ENCODE assay signal across 8 cellular contexts in the genomic region with DNA sequence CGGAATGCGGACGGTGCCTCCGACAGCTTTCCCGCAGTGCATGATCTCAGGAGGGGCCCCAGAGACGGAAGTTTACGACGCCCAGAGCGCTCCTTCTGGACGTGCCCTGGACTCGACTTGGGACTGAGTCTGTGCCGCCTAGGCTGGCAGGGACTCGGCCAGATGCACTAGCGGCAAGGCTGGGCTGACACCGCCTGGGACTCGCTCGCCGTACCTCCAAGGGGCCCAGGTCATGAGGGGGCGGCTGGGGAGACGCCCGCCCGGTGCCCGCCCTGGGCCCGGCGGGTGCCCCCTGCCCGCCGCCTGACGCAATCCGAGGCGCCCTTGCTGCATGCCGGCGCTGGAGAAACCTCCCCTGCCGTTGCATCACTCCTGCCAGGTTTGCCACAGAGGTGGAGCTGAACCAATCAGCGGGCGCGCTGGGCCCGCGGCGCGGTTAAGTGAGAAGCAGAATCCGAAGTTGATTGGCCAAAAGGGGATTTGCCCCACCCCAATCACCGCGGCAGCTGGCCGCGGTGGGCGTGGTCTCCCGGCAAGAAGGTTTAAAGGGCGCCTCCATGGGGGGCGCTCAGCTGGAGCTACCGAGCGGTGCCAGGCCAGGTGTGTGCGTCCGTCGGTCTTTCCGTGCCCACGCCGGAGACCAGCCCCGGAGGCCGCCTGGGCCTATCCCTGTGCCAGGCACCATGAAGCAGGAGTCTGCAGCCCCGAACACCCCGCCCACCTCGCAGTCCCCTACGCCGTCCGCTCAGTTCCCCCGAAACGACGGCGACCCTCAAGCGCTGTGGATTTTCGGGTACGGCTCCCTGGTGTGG. TPM values are rescaled to one million over a fixed set of nuclear protein-coding genes. Genes with fewer than 3 reads are reported as not detected.
DNase-seq lines count a peak whose midpoint lies in the region; TF ChIP-seq lines count a peak whose summit lies in the region.

TSS of gene CHAC1 (plus strand) at position 571 of the 812 bp plus-strand sequence. CDS start at position 684, 113 bp downstream.

- H3K27me3 ChIP-seq in GM06990 (replicated peaks; ENCODE audit: control insufficient read depth, insufficient read depth, low read length) = no peaks in the 10 kb centered on the region
- H3K27me3 ChIP-seq in thymus (ENCODE audit: control insufficient read depth, insufficient read depth) = no peaks in the 10 kb centered on the region

- WGBS in thymus = 2% methylated on average over 72 of the region's 72 CpGs

- H3K27me3 Mint-ChIP-seq in glutamatergic neuron (ENCODE audit: unreplicated experiment) = peaks cover 16% of the 10 kb centered on the region
- H3K27me3 Mint-ChIP-seq in osteocyte (ENCODE audit: unreplicated experiment) = no peaks in the 10 kb centered on the region

- peaks cover 4% of the 10 kb centered on the region for H3K4me1 Mint-ChIP-seq in glutamatergic neuron (ENCODE audit: low read depth, unreplicated experiment)
- peaks cover 44% of the 10 kb centered on the region for H3K4me1 Mint-ChIP-seq in osteocyte (ENCODE audit: unreplicated experiment)

- H3K36me3 Mint-ChIP-seq in glutamatergic neuron (ENCODE audit: unreplicated experiment) (no peaks in the 10 kb centered on the region), osteocyte (ENCODE audit: unreplicated experiment) (peaks cover 18% of the 10 kb centered on the region)

- peaks cover 11% of the 10 kb centered on the region for H3K4me1 ChIP-seq in thymus (ENCODE audit: control insufficient read depth, insufficient read depth, low read length)

- H3K9me3 ChIP-seq in SK-N-MC (ENCODE audit: low read depth, low read length) (no peaks in the 10 kb centered on the region), thymus (ENCODE audit: control insufficient read depth) (no peaks in the 10 kb centered on the region)

- peak within 1 kb of the TSS; percentile 99 for H3K9ac ChIP-seq in SK-N-MC (ENCODE audit: insufficient read length)

- peak within 1 kb of the TSS; percentile 95 for H3K27ac ChIP-seq in SK-N-MC
- no peak within 1 kb of the TSS for H3K27ac ChIP-seq in thymus (ENCODE audit: low read depth)

- H3K36me3 ChIP-seq in GM06990 (ENCODE audit: control insufficient read depth, insufficient read depth, low read length) (no peaks in the 10 kb centered on the region; the same call in 1 of the 2 replicates), SK-N-MC (ENCODE audit: insufficient read depth, low read length) (peaks cover 32% of the 10 kb centered on the region; the same call in 1 of the 2 replicates), thymus (ENCODE audit: control insufficient read depth, insufficient read depth) (no peaks in the 10 kb centered on the region)

- no peak for TF ChIP-seq CTCF in GM06990 (IDR thresholded peaks at IDR 0.05; ENCODE audit: insufficient read depth, low read length, poor library complexity, severe bottlenecking)
- TF ChIP-seq CTCF in HFF-Myc (IDR thresholded peaks at IDR 0.05; ENCODE audit: low read depth, low read length, missing control alignments) = no peak
- TF ChIP-seq CTCF in glutamatergic neuron (IDR thresholded peaks at IDR 0.05; ENCODE audit: partially characterized antibody, unreplicated experiment) = no peak
- TF ChIP-seq CTCF in osteocyte (IDR thresholded peaks at IDR 0.05) = no peak

- H3K4me3 ChIP-seq in GM06990 (replicated peaks; ENCODE audit: low read depth, low read length) = peak within 1 kb of the TSS; percentile 76
- H3K4me3 ChIP-seq in HFF-Myc (replicated peaks; ENCODE audit: low read depth, low read length) = peak within 1 kb of the TSS; percentile 56
- peak within 1 kb of the TSS; percentile 77 for H3K4me3 ChIP-seq in SK-N-MC
- H3K4me3 ChIP-seq in thymus (ENCODE audit: low read length) = peak within 1 kb of the TSS; percentile 66

- H3K27ac Mint-ChIP-seq in glutamatergic neuron (ENCODE audit: unreplicated experiment) (peak within 1 kb of the TSS; percentile 91), osteocyte (ENCODE audit: unreplicated experiment) (peak within 1 kb of the TSS; percentile 97)

- H3K9me3 Mint-ChIP-seq in glutamatergic neuron (ENCODE audit: unreplicated experiment) (peaks cover 15% of the 10 kb centered on the region), osteocyte (ENCODE audit: unreplicated experiment) (no peaks in the 10 kb centered on the region)

- DNase-seq in GM06990 (ENCODE audit: extremely low read depth, insufficient read length) (peak; percentile 97), HFF-Myc (ENCODE audit: extremely low read depth, low read depth) (peak; percentile 73), NAMALWA (ENCODE audit: low spot score) (peak; percentile 98), SK-N-MC (ENCODE audit: low read depth, low spot score) (peak; percentile 86), glutamatergic neuron (peak; percentile 91), osteocyte (ENCODE audit: extremely low spot score, unreplicated experiment) (peak; percentile 99)
- peak; percentile 98 for DNase-seq in activated naive CD4-positive, alpha-beta T cell treated with anti-CD3 and anti-CD28 coated beads, Interleukin-2, amount 50 U/mL, for 16 hours

- H3K4me3 Mint-ChIP-seq in glutamatergic neuron (ENCODE audit: unreplicated experiment) (peak within 1 kb of the TSS; percentile 93), osteocyte (ENCODE audit: unreplicated experiment) (peak within 1 kb of the TSS; percentile 94)

RNA-seq across cellular contexts. Expression of gene CHAC1, which starts in this region (rescaled TPM):
- total RNA-seq in glutamatergic neuron (ENCODE audit: unreplicated experiment) (45.6 TPM), osteocyte (33.3 and 39.3 TPM in 2 replicates)
- polyA plus RNA-seq in thymus = 1.9 TPM
